In genomic region chr3:5729852-5730251, GRCh38 we compare ENCODE assay signal across 27 cellular contexts.
DNase-seq lines count a peak whose midpoint lies in the region; ATAC-seq and TF ChIP-seq lines count a peak whose summit lies in the region.
"Had no signal": no experiment of that assay in that cellular context is flagged by ENCODE, and none has a peak within 500 bp of the region (broad histone marks: within the 10 kb centered on the region; RNA-seq: fewer than 3 reads in every experiment).

No MANE protein-coding gene starts in this region.

- H2AFZ ChIP-seq in SK-N-SH (ENCODE audit: low read depth): no peak overlapping the region
- no peak overlapping the region for H2AFZ ChIP-seq in Loucy (ENCODE audit: low read length)

- no peaks in the 10 kb centered on the region for H3K27me3 ChIP-seq in SK-N-SH (ENCODE audit: insufficient read depth)
- H3K27me3 ChIP-seq in Loucy (ENCODE audit: insufficient read depth, low read length, poor library complexity, severe bottlenecking): no peaks in the 10 kb centered on the region
- H3K27me3 ChIP-seq in WERI-Rb-1 (ENCODE audit: insufficient read depth, low read depth, severe bottlenecking): peaks cover 64% of the 10 kb centered on the region
- H3K27me3 ChIP-seq in esophagus muscularis mucosa: no peaks in the 10 kb centered on the region
- H3K27me3 ChIP-seq: gastrocnemius medialis, sigmoid colon had no signal

- TF ChIP-seq POLR2A in esophagus muscularis mucosa (IDR thresholded peaks at IDR 0.05; ENCODE audit: low read depth): no peak

- no peaks in the 10 kb centered on the region for H3K9me2 ChIP-seq in SK-N-SH
- H3K9me2 ChIP-seq in Loucy (replicated peaks; ENCODE audit: low read depth, low read length): no peaks in the 10 kb centered on the region

- H3K79me2 ChIP-seq in SK-N-SH (ENCODE audit: insufficient read depth) (no peaks in the 10 kb centered on the region), Loucy (ENCODE audit: insufficient read depth, low read length) (no peaks in the 10 kb centered on the region)

- H3K4me1 ChIP-seq in SK-N-SH (ENCODE audit: control insufficient read depth in 1 of 2, insufficient read depth in 2 of 2, low read depth in 1 of 2, low read length in 1 of 2): no peaks in the 10 kb centered on the region
- H3K4me1 ChIP-seq in Loucy (ENCODE audit: insufficient read depth, low read length, poor library complexity, severe bottlenecking): no peaks in the 10 kb centered on the region
- H3K4me1 ChIP-seq in esophagus muscularis mucosa: no peaks in the 10 kb centered on the region
- H3K4me1 ChIP-seq: gastrocnemius medialis, prostate gland, sigmoid colon had no signal

- H3K36me3 ChIP-seq in SK-N-SH (replicated peaks in 1 of 2; ENCODE audit: control insufficient read depth in 1 of 2, insufficient read depth in 2 of 2, low read length in 1 of 2) (no peaks in the 10 kb centered on the region), Loucy (ENCODE audit: insufficient read depth, low read length) (no peaks in the 10 kb centered on the region), WERI-Rb-1 (no peaks in the 10 kb centered on the region), esophagus muscularis mucosa (no peaks in the 10 kb centered on the region)
- H3K36me3 ChIP-seq: gastrocnemius medialis, prostate gland, sigmoid colon had no signal

- WGBS in SK-N-SH (ENCODE audit: low lambda C conversion rate): 2% methylated on average over 4 of the region's 4 CpGs
- 85% methylated on average over 4 of the region's 4 CpGs for WGBS in esophagus muscularis mucosa

- H3K4me3 ChIP-seq in SK-N-SH (ENCODE audit: low read depth in 2 of 2, low read length in 1 of 2): no peak overlapping the region
- no peak overlapping the region for H3K4me3 ChIP-seq in Loucy (ENCODE audit: low read length, poor library complexity, severe bottlenecking)
- H3K4me3 ChIP-seq in WERI-Rb-1 (ENCODE audit: low read depth, low read length): no peak overlapping the region
- H3K4me3 ChIP-seq in esophagus muscularis mucosa: no peak overlapping the region
- H3K4me3 ChIP-seq: gastrocnemius medialis, lung, mucosa of descending colon, prostate gland, sigmoid colon had no signal

- DNase-seq in SK-N-SH (peak; percentile 0), WERI-Rb-1 (peak; percentile 8), esophagus muscularis mucosa (ENCODE audit: extremely low spot score) (no peak), mesenteric fat pad (ENCODE audit: low spot score) (no peak), NCI-H526 (lab: John Stamatoyannopoulos, UW) (no peak)
- DNase-seq: activated CD4-positive, alpha-beta T cell treated with anti-CD3 and anti-CD28 coated beads, Interleukin-2, amount 10 ng/mL, durations not matched to agents 24 days and 14 days; activated CD8-positive, alpha-beta memory T cell treated with anti-CD3 and anti-CD28 coated beads for 24 hours; activated T-cell treated with anti-CD3 and anti-CD28 coated beads for 4 hours; CD4-positive, CD25-positive, alpha-beta regulatory T cell; gastrocnemius medialis; immature natural killer cell; left cardiac atrium; mucosa of descending colon; NCI-H1105 treated with DMSO at 0.1 percent for 48 hours; NCI-H1930; occipital lobe; SHP77 treated with DMSO at 0.1 percent for 48 hours; sigmoid colon; stimulated activated CD4-positive, alpha-beta T cell treated with anti-CD3 and anti-CD28 coated beads, Interleukin-12 subunit alpha, Interleukin-12 subunit beta, amount 100 ng/mL, for 4 hours; stimulated activated CD4-positive, alpha-beta T cell treated with anti-CD3 and anti-CD28 coated beads, Interleukin-2, amount 100 ng/mL, for 48 hours; T-cell had no signal

- TF ChIP-seq CTCF in SK-N-SH (IDR thresholded peaks at IDR 0.05): 0 out of 2 replicates have a peak, but pooled peaks have one; percentile 8
- TF ChIP-seq CTCF in Loucy (conservative IDR thresholded peaks at IDR 0.05; ENCODE audit: low read length): 0 out of 2 replicates have a peak, but pooled peaks have one; percentile 11
- TF ChIP-seq CTCF in WERI-Rb-1 (IDR thresholded peaks at IDR 0.05; ENCODE audit: low read depth, low read length): peak; percentile 22; the same call in 1 of the 2 replicates
- no peak for TF ChIP-seq CTCF in esophagus muscularis mucosa (IDR thresholded peaks at IDR 0.05)

- POLR2A ChIA-PET in SK-N-SH (lab: Yijun Ruan, JAX): interaction anchor here (0.7 kb wide), 1 partner anchor 10 kb away, joined by 3 read pairs; no protein-coding TSS in a partner anchor

- CTCF ChIA-PET in SK-N-SH (lab: Yijun Ruan, JAX): no interaction called here

- TF ChIP-seq RAD21 in SK-N-SH (IDR thresholded peaks at IDR 0.05; ENCODE audit: low read length): no peak

- H3F3A ChIP-seq in SK-N-SH (replicated peaks; ENCODE audit: insufficient read depth) (no peaks in the 10 kb centered on the region), Loucy (ENCODE audit: low read depth) (no peaks in the 10 kb centered on the region)

- H3K4me2 ChIP-seq in SK-N-SH (no peak overlapping the region), Loucy (ENCODE audit: low read depth, low read length, poor library complexity, severe bottlenecking) (no peak overlapping the region)

- H4K20me1 ChIP-seq in SK-N-SH (ENCODE audit: insufficient read depth): no peaks in the 10 kb centered on the region
- no peaks in the 10 kb centered on the region for H4K20me1 ChIP-seq in Loucy (ENCODE audit: insufficient read depth, low read length, poor library complexity, severe bottlenecking)

- H3K9ac ChIP-seq in SK-N-SH (no peak overlapping the region), Loucy (ENCODE audit: low read depth, low read length, poor library complexity, severe bottlenecking) (no peak overlapping the region)

- H3K9me3 ChIP-seq in SK-N-SH (no peaks in the 10 kb centered on the region), Loucy (ENCODE audit: insufficient read depth, low read depth, low read length) (no peaks in the 10 kb centered on the region), WERI-Rb-1 (ENCODE audit: severe bottlenecking) (no peaks in the 10 kb centered on the region), esophagus muscularis mucosa (no peaks in the 10 kb centered on the region)
- H3K9me3 ChIP-seq: gastrocnemius medialis, mucosa of descending colon, prostate gland, sigmoid colon had no signal

- ATAC-seq in SK-N-SH treated with all-trans-retinoic acid at 6 μM for 48 hours (no peak), GM21619 (IDR thresholded peaks at IDR 0.05; ENCODE audit: unreplicated experiment) (no peak)
- ATAC-seq: activated naive CD4-positive, alpha-beta T cell treated with anti-CD3 and anti-CD28 coated beads, Interleukin-2, amount 50 U/mL, for 72 hours; gastrocnemius medialis; left cardiac atrium; mucosa of descending colon; T-cell had no signal

- no peak overlapping the region for H3K27ac ChIP-seq in SK-N-SH (ENCODE audit: low read depth in 2 of 2, low read length in 1 of 2)
- no peak overlapping the region for H3K27ac ChIP-seq in WERI-Rb-1
- no peak overlapping the region for H3K27ac ChIP-seq in esophagus muscularis mucosa (replicated peaks in 1 of 4)
- H3K27ac ChIP-seq: gastrocnemius medialis, prostate gland, sigmoid colon had no signal

- intact Hi-C loops in esophagus muscularis mucosa (cut with DNase I): no loop called here

- TF ChIP-seq EP300 in SK-N-SH (IDR thresholded peaks at IDR 0.05; ENCODE audit: borderline replicate concordance in 1 of 2, low read depth in 1 of 2, low read length in 1 of 2) (no peak), esophagus muscularis mucosa (IDR thresholded peaks at IDR 0.05) (no peak)

TF ChIP-seq in SK-N-SH, 30 proteins besides CTCF, POLR2A, EP300 and RAD21:
- TF ChIP-seq YY1 (IDR thresholded peaks at IDR 0.05; ENCODE audit: low read depth) (no peak), SIN3A (IDR thresholded peaks at IDR 0.05; ENCODE audit: borderline replicate concordance, low read depth, low read length) (no peak), MXI1 (IDR thresholded peaks at IDR 0.05; ENCODE audit: low read depth, low read length) (no peak)

TF ChIP-seq in SK-N-SH treated with all-trans-retinoic acid at 6 μM for 48 hours, 23 proteins besides CTCF, POLR2A, EP300 and RAD21 (continues in another document):
- no peak for TF ChIP-seq POU6F1 (CRISPR knock-in tag; IDR thresholded peaks at IDR 0.05; ENCODE audit: borderline replicate concordance, low read depth)
- TF ChIP-seq TSHZ2 (CRISPR knock-in tag; IDR thresholded peaks at IDR 0.05): no peak
- TF ChIP-seq BACH2 (CRISPR knock-in tag; IDR thresholded peaks at IDR 0.05; ENCODE audit: borderline replicate concordance): no peak
- TF ChIP-seq PPARA (CRISPR knock-in tag; IDR thresholded peaks at IDR 0.05; ENCODE audit: borderline replicate concordance): no peak
- TF ChIP-seq ZFP30 (CRISPR knock-in tag; IDR thresholded peaks at IDR 0.05): no peak

Comparison
In these comparisons a context has a peak if more than half of its experiments do, and no peak if none do; other contexts are left out.
1. DNase-seq: peak in SK-N-SH (single experiment) and WERI-Rb-1 (single experiment); none in esophagus muscularis mucosa (single experiment), mesenteric fat pad (single experiment) and NCI-H526 (0 of 2).
2. CTCF ChIP-seq: peak in SK-N-SH (single experiment), Loucy (single experiment) and WERI-Rb-1 (single experiment); none in esophagus muscularis mucosa (0 of 3).